In genomic region chr10:121830101-121830500, GRCh38 we compare ENCODE assay signal across 19 cellular contexts.
"Had no signal": no experiment of that assay in that cellular context is flagged by ENCODE, and none has a peak within 500 bp of the region (broad histone marks: within the 10 kb centered on the region; RNA-seq: fewer than 3 reads in every experiment).

No MANE protein-coding gene starts in this region.

- DNase-seq: activated CD4-positive, alpha-beta memory T cell treated with anti-CD3 and anti-CD28 coated beads for 36 hours; activated CD4-positive, alpha-beta T cell treated with anti-CD3 and anti-CD28 coated beads, Interleukin-2, amount 10 ng/mL, durations not matched to agents 7 days and 5 days; activated CD8-positive, alpha-beta memory T cell treated with anti-CD3 and anti-CD28 coated beads for 24 hours; activated effector memory CD4-positive, alpha-beta T cell treated with anti-CD3 and anti-CD28 coated beads, Interleukin-2, amount 50 U/mL, for 16 hours; activated naive CD4-positive, alpha-beta T cell treated with Interleukin-2 at 50 U/mL for 16 hours; activated naive CD8-positive, alpha-beta T cell treated with anti-CD3 and anti-CD28 coated beads, Interleukin-2, amount 50 U/mL, for 24 hours; activated T-cell treated with anti-CD3 and anti-CD28 coated beads, Interleukin-2, amount 50 U/mL, for 4 hours; amygdala; NCI-H1105 treated with DMSO at 0.1 percent for 48 hours; NCI-H1436 treated with DMSO at 0.1 percent for 48 hours; NCI-H187; NCI-H2081; NCI-H510A treated with DMSO at 0.1 percent for 48 hours; PC-3; SIG-M5; T-helper 17 cell; T-helper 9 cell had no signal

- ATAC-seq: activated naive CD4-positive, alpha-beta T cell treated with anti-CD3 and anti-CD28 coated beads, Interleukin-2, amount 50 U/mL, for 72 hours; activated naive CD8-positive, alpha-beta T cell treated with anti-CD3 and anti-CD28 coated beads, Interleukin-2, amount 50 U/mL, for 24 hours; activated T-cell treated with anti-CD3 and anti-CD28 coated beads, Interleukin-2, amount 50 U/mL, for 4 hours; PC-3; T-helper 17 cell; WTC11 had no signal
